ENCODE assay signal across 8 cellular contexts in the genomic region with DNA sequence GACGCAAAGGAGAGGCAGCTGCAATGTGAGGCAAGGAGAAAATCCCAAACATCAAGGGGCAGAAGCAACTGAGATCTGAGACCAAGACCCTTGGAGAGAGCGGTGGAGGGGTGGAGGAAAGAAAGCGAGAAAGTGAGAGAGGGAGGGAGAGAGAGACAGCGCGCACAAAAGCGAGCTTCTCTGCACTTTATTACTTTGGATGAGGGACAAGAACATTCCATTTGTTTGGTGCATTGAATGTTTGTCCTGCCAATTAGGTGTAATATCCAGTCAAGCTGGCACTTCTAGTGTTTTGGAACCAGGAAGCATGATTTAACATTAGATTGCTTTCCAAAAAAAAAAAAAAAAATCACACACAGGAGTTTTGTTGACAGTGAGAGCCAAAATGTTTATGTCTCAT. TPM values are rescaled to one million over a fixed set of nuclear protein-coding genes. Genes with fewer than 3 reads are reported as not detected.
A peak's percentile ranks its signal among the peaks of the same experiment; 100 is the strongest.
DNase-seq lines count a peak whose midpoint lies in the region; ATAC-seq and TF ChIP-seq lines count a peak whose summit lies in the region.

No MANE protein-coding gene starts in this region.

- 19% methylated on average over 6 of the region's 6 CpGs for WGBS in esophagus squamous epithelium, 2 donors

- ATAC-seq in GM18520 (IDR thresholded peaks at IDR 0.05; ENCODE audit: unreplicated experiment) (no peak), HG03460 (IDR thresholded peaks at IDR 0.05; ENCODE audit: unreplicated experiment) (no peak), GM21619 (IDR thresholded peaks at IDR 0.05; ENCODE audit: unreplicated experiment) (no peak)

- H3K4me1 ChIP-seq in esophagus squamous epithelium = peaks cover 9 to 73% (median 18%) of the 10 kb centered on the region in 3 donors
- peaks cover 3% of the 10 kb centered on the region; the same call in 1 of the 2 replicates for H3K4me1 ChIP-seq in BE2C

- no peak for TF ChIP-seq POLR2A in esophagus squamous epithelium (IDR thresholded peaks at IDR 0.05)

- CTCF ChIA-PET in RWPE1 (lab: Yijun Ruan, JAX) = interaction anchor here (0.6 to 1.6 kb wide), 3 partner anchors 24 to 225 kb away, joined by 4 to 8 read pairs (median 5); no protein-coding TSS in a partner anchor

- DNase-seq in G401 (ENCODE audit: low spot score) (peak; percentile 9), RWPE1 (ENCODE audit: low spot score) (peak; percentile 20), esophagus squamous epithelium (lab: John Stamatoyannopoulos, UW) (no peak), progenitor cell of endocrine pancreas (ENCODE audit: low spot score, unreplicated experiment) (no peak), BE2C (no peak)

- intact Hi-C loops in esophagus squamous epithelium (cut with DNase I) = no loop called here

- H3K27ac ChIP-seq in RWPE1 = peak overlapping the region; percentile 100
- peak overlapping the region; percentile 97 to 100 (median 100) for H3K27ac ChIP-seq in esophagus squamous epithelium

- peak overlapping the region; percentile 74 to 97 (median 84) for H3K4me3 ChIP-seq in esophagus squamous epithelium
- no peak overlapping the region for H3K4me3 ChIP-seq in BE2C (ENCODE audit: low read depth, low read length)

- peaks cover 3% of the 10 kb centered on the region for H3K27me3 Mint-ChIP-seq in progenitor cell of endocrine pancreas

- in situ Hi-C loops in G401 (cut with HindIII; ENCODE audit: low sequenced_read_pairs) = no loop called here

- H3K27ac Mint-ChIP-seq in progenitor cell of endocrine pancreas = peak overlapping the region; percentile 80

- H3K9me3 Mint-ChIP-seq in progenitor cell of endocrine pancreas (ENCODE audit: low read depth) = no peaks in the 10 kb centered on the region

- H3K4me1 Mint-ChIP-seq in progenitor cell of endocrine pancreas (ENCODE audit: low read depth) = peaks cover 28% of the 10 kb centered on the region

- peaks cover 2% of the 10 kb centered on the region for H3K36me3 Mint-ChIP-seq in progenitor cell of endocrine pancreas (ENCODE audit: insufficient read depth)

- peaks cover 0 to 4% (median 0%) of the 10 kb centered on the region in 3 donors for H3K36me3 ChIP-seq in esophagus squamous epithelium
- H3K36me3 ChIP-seq in BE2C = no peaks in the 10 kb centered on the region

- H3K9me3 ChIP-seq in esophagus squamous epithelium (no peaks in the 10 kb centered on the region), BE2C (no peaks in the 10 kb centered on the region)

- POLR2A ChIA-PET in RWPE1 (lab: Yijun Ruan, JAX; ENCODE audit: low non-redundant PET) = interaction anchor here (0.6 to 1.8 kb wide), 2 partner anchors 46 to 47 kb away, joined by 4 to 7 read pairs; no protein-coding TSS in a partner anchor

- H3K27me3 ChIP-seq in esophagus squamous epithelium = no peaks in the 10 kb centered on the region
- H3K27me3 ChIP-seq in BE2C = peaks cover 16% of the 10 kb centered on the region

- peak overlapping the region; percentile 86 for H3K4me3 Mint-ChIP-seq in progenitor cell of endocrine pancreas (ENCODE audit: low read depth)

- no peak for TF ChIP-seq CTCF in RWPE1 (conservative IDR thresholded peaks at IDR 0.05; ENCODE audit: low read depth)
- TF ChIP-seq CTCF in esophagus squamous epithelium (IDR thresholded peaks at IDR 0.05) = no peak
- no peak for TF ChIP-seq CTCF in progenitor cell of endocrine pancreas (IDR thresholded peaks at IDR 0.05; ENCODE audit: unreplicated experiment)
- no peak for TF ChIP-seq CTCF in BE2C (IDR thresholded peaks at IDR 0.05; ENCODE audit: low read depth, low read length)

RNA-seq across cellular contexts. Expression of gene CAST, which starts 1.4 kb away (rescaled TPM):
- 52.0 and 59.1 TPM in 2 replicates for total RNA-seq in G401 (2014; rRNA removed; shearing (Covaris generic))
- total RNA-seq in esophagus squamous epithelium (100 to 1,000 TPM; 324 to 489 (median 375) TPM), progenitor cell of endocrine pancreas (97.0 and 111 TPM in 2 replicates)
- 27.5 TPM for polyA plus RNA-seq in BE2C (2012; ENCODE audit: insufficient read depth, insufficient read length, low read depth)

Comparison
In these comparisons a context has a peak if more than half of its experiments do, and no peak if none do; other contexts are left out.
1. DNase-seq: peak in G401 (single experiment) and RWPE1 (single experiment); none in esophagus squamous epithelium (single experiment), progenitor cell of endocrine pancreas (single experiment) and BE2C (single experiment).